ENCODE assay signal across 22 cellular contexts in genomic region chr15:85826756-85827515, GRCh38.
"Had no signal": no experiment of that assay in that cellular context is flagged by ENCODE, and none has a peak within 500 bp of the region (broad histone marks: within the 10 kb centered on the region; RNA-seq: fewer than 3 reads in every experiment).

No MANE protein-coding gene starts in this region.

- H3K36me3 Mint-ChIP-seq: T-cell had no signal

- FAIRE-seq: colon, endometrium, frontal cortex had no signal

- H3K9me3 Mint-ChIP-seq: activated T-helper 1 cell treated with anti-CD3 and anti-CD28 coated beads, Interleukin-12 subunit alpha, Interleukin-12 subunit beta, Interleukin-2, Interleukin-4 antibody, amounts not matched to agents 30 ng/mL and 10 ng/mL and 1 ng/mL, durations not matched to agents 14 hours and 24 hours and 36 hours; nephron progenitor cell; T-cell had no signal

- H3K4me3 ChIP-seq: ascending aorta, heart left ventricle, smooth muscle cell, tibial nerve, vagina had no signal

- DNase-seq: heart left ventricle; left ventricle myocardium superior; mesendoderm; nephron progenitor cell; occipital lobe; right cardiac atrium; stimulated activated CD4-positive, alpha-beta T cell treated with anti-CD3 and anti-CD28 coated beads, Interleukin-4, amount 100 ng/mL, for 4 hours; stimulated activated CD8-positive, alpha-beta memory T cell treated with anti-CD3 and anti-CD28 coated beads, Interleukin-4, amount 100 ng/mL, for 48 hours; stimulated activated naive CD4-positive, alpha-beta T cell treated with Interleukin-2 at 50 U/mL for 16 hours; substantia nigra; T-cell; T1000 had no signal

- H3K27me3 ChIP-seq: ascending aorta, heart left ventricle, tibial nerve, vagina had no signal

- H3K4me2 ChIP-seq: smooth muscle cell had no signal

- H3K27ac Mint-ChIP-seq: activated T-helper 1 cell treated with anti-CD3 and anti-CD28 coated beads, Interleukin-12 subunit alpha, Interleukin-12 subunit beta, Interleukin-2, Interleukin-4 antibody, amounts not matched to agents 30 ng/mL and 10 ng/mL and 1 ng/mL, durations not matched to agents 14 hours and 24 hours and 36 hours; nephron progenitor cell; T-cell had no signal

- H3K27ac ChIP-seq: ascending aorta, heart left ventricle, tibial nerve, vagina had no signal

- H3K9me3 ChIP-seq: ascending aorta, heart left ventricle, tibial nerve, vagina had no signal

- H3K4me3 Mint-ChIP-seq: activated T-helper 1 cell treated with anti-CD3 and anti-CD28 coated beads, Interleukin-12 subunit alpha, Interleukin-12 subunit beta, Interleukin-2, Interleukin-4 antibody, amounts not matched to agents 30 ng/mL and 10 ng/mL and 1 ng/mL, durations not matched to agents 14 hours and 24 hours and 36 hours; nephron progenitor cell; T-cell had no signal

- H3K4me1 ChIP-seq: ascending aorta, vagina had no signal

- H3K36me3 ChIP-seq: ascending aorta, heart left ventricle, tibial nerve, vagina had no signal

- H3K4me1 Mint-ChIP-seq: T-cell had no signal

- ATAC-seq: activated CD4-positive, CD25-positive, alpha-beta regulatory T cell treated with anti-CD3 and anti-CD28 coated beads, Interleukin-2, amount 50 U/mL, for 24 hours; esophagus mucosa; heart left ventricle; left ventricle myocardium superior; right cardiac atrium; T-cell had no signal
